Comparison of ENCODE assay signal across 14 cellular contexts in the genomic region with DNA sequence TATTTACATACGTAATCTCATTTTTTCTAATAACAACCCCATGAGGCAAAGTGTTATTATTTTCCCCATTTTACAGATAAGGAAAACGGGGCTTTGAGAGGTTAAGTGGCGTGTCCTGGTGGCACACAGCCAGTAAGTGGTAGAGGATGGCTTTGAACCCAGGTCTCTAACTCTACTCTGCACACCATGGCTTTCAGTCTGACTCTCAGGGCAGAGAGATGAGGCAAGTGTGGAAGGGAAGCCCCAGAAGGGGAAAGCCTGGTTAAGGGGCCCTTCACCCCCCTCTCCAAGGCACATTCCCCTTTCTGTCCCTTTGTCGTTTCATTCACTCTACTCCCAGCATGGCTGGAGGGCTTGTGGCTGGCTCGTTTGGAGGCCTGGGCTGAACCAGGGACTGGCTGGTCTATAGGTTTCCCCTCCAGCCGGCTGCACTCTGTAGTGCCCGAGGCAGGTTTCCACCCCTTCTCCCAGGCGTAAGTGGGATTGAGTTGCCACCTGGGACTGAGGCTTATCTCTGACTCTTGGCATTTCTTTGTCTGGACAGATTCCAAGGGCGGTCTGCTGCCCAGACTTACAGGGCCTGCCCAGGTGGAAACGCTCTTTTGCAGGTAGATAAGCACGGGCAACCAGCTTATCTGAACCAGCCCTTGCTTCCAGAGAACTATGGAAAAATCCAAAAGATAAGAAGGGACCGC. TPM values are rescaled to one million over a fixed set of nuclear protein-coding genes. Genes with fewer than 3 reads are reported as not detected.
DNase-seq lines count a peak whose midpoint lies in the region; ATAC-seq and TF ChIP-seq lines count a peak whose summit lies in the region.
"Had no signal": no experiment of that assay in that cellular context is flagged by ENCODE, and none has a peak within 500 bp of the region (broad histone marks: within the 10 kb centered on the region; RNA-seq: fewer than 3 reads in every experiment).

No MANE protein-coding gene starts in this region.

- H3K9me3 ChIP-seq in lower lobe of right lung: no peaks in the 10 kb centered on the region

- peaks cover 20% of the 10 kb centered on the region for H3K36me3 ChIP-seq in lower lobe of right lung

- TF ChIP-seq CTCF in lower lobe of right lung (IDR thresholded peaks at IDR 0.05) (no peak), type B pancreatic cell (conservative IDR thresholded peaks at IDR 0.05) (no peak)

- H3K9me3 Mint-ChIP-seq in activated naive CD4-positive, alpha-beta T cell treated with anti-CD3 and anti-CD28 coated beads, Interleukin-2, amount 50 U/mL, for 24 hours: no peaks in the 10 kb centered on the region
- no peaks in the 10 kb centered on the region for H3K9me3 Mint-ChIP-seq in activated naive CD4-positive, alpha-beta T cell treated with anti-CD3 and anti-CD28 coated beads, Interleukin-2, amount 10 ng/mL, durations not matched to agents 7 days and 5 days
- no peaks in the 10 kb centered on the region for H3K9me3 Mint-ChIP-seq in activated naive CD8-positive, alpha-beta T cell treated with anti-CD3 and anti-CD28 coated beads, Interleukin-2, amount 50 U/mL, for 24 hours
- H3K9me3 Mint-ChIP-seq in type B pancreatic cell: no peaks in the 10 kb centered on the region
- H3K9me3 Mint-ChIP-seq: activated T-helper 2 cell treated with anti-CD3 and anti-CD28 coated beads, Interferon-gamma antibody, Interleukin-2, Interleukin-4, amounts not matched to agents 10 μg/mL and 5 μg/mL and 100 μg/mL, durations not matched to agents 14 hours and 24 hours and 36 hours had no signal

- H3K27me3 Mint-ChIP-seq in activated naive CD4-positive, alpha-beta T cell treated with anti-CD3 and anti-CD28 coated beads, Interleukin-2, amount 50 U/mL, for 24 hours: no peaks in the 10 kb centered on the region
- H3K27me3 Mint-ChIP-seq in activated naive CD4-positive, alpha-beta T cell treated with anti-CD3 and anti-CD28 coated beads, Interleukin-2, amount 10 ng/mL, durations not matched to agents 7 days and 5 days: no peaks in the 10 kb centered on the region
- no peaks in the 10 kb centered on the region for H3K27me3 Mint-ChIP-seq in activated naive CD8-positive, alpha-beta T cell treated with anti-CD3 and anti-CD28 coated beads, Interleukin-2, amount 50 U/mL, for 24 hours
- no peaks in the 10 kb centered on the region for H3K27me3 Mint-ChIP-seq in type B pancreatic cell

- peaks cover 48% of the 10 kb centered on the region for H3K4me1 ChIP-seq in lower lobe of right lung

- H3K27ac ChIP-seq in lower lobe of right lung: peak overlapping the region; percentile 58

- no peaks in the 10 kb centered on the region for H3K36me3 Mint-ChIP-seq in activated naive CD4-positive, alpha-beta T cell treated with anti-CD3 and anti-CD28 coated beads, Interleukin-2, amount 50 U/mL, for 24 hours
- H3K36me3 Mint-ChIP-seq in activated naive CD4-positive, alpha-beta T cell treated with anti-CD3 and anti-CD28 coated beads, Interleukin-2, amount 10 ng/mL, durations not matched to agents 7 days and 5 days: peaks cover 15% of the 10 kb centered on the region
- peaks cover 2% of the 10 kb centered on the region for H3K36me3 Mint-ChIP-seq in activated naive CD8-positive, alpha-beta T cell treated with anti-CD3 and anti-CD28 coated beads, Interleukin-2, amount 50 U/mL, for 24 hours (ENCODE audit: low read depth)
- peaks cover 3% of the 10 kb centered on the region for H3K36me3 Mint-ChIP-seq in type B pancreatic cell

- H3K4me1 Mint-ChIP-seq in activated naive CD4-positive, alpha-beta T cell treated with anti-CD3 and anti-CD28 coated beads, Interleukin-2, amount 50 U/mL, for 24 hours: peaks cover 19% of the 10 kb centered on the region
- H3K4me1 Mint-ChIP-seq in activated naive CD4-positive, alpha-beta T cell treated with anti-CD3 and anti-CD28 coated beads, Interleukin-2, amount 10 ng/mL, durations not matched to agents 7 days and 5 days: peaks cover 40% of the 10 kb centered on the region
- H3K4me1 Mint-ChIP-seq in activated naive CD8-positive, alpha-beta T cell treated with anti-CD3 and anti-CD28 coated beads, Interleukin-2, amount 50 U/mL, for 24 hours: peaks cover 39% of the 10 kb centered on the region
- H3K4me1 Mint-ChIP-seq in type B pancreatic cell (ENCODE audit: unreplicated experiment): peaks cover 3% of the 10 kb centered on the region

- H3K27me3 ChIP-seq in lower lobe of right lung (ENCODE audit: low read depth): no peaks in the 10 kb centered on the region

- ATAC-seq in activated naive CD8-positive, alpha-beta T cell treated with anti-CD3 and anti-CD28 coated beads, Interleukin-2, amount 50 U/mL, for 24 hours: peak; percentile 11
- peak; percentile 81 to 86 for ATAC-seq in lower lobe of right lung
- ATAC-seq in HG03159 (IDR thresholded peaks at IDR 0.05; ENCODE audit: unreplicated experiment): no peak

- CTCF ChIA-PET in activated naive CD4-positive, alpha-beta T cell treated with anti-CD3 and anti-CD28 coated beads, Interleukin-2, amount 10 ng/mL, durations not matched to agents 7 days and 5 days (lab: Charles Lee): interaction anchor here (3.8 kb wide), 1 partner anchor 11 kb away, joined by 17 read pairs; the partner anchor contains the start of gene SEMA4B

- no peak for DNase-seq in activated naive CD4-positive, alpha-beta T cell treated with anti-CD3 and anti-CD28 coated beads, Interleukin-2, amount 10 ng/mL, durations not matched to agents 7 days and 5 days
- no peak for DNase-seq in activated naive CD8-positive, alpha-beta T cell treated with anti-CD3 and anti-CD28 coated beads, Interleukin-2, amount 50 U/mL, for 24 hours
- no peak for DNase-seq in lower lobe of right lung
- DNase-seq in type B pancreatic cell (ENCODE audit: extremely low spot score, unreplicated experiment): no peak
- DNase-seq in UCSD-AML1 (lab: John Stamatoyannopoulos, UW; ENCODE audit: unreplicated experiment): no peak
- DNase-seq in activated CD8-positive, alpha-beta memory T cell treated with anti-CD3 and anti-CD28 coated beads, Interleukin-2, amount 50 U/mL, for 4 hours: no peak
- DNase-seq: AML-193; effector memory CD4-positive, alpha-beta T cell; NCI-H2227 treated with DMSO at 0.1 percent for 48 hours; stimulated activated naive CD4-positive, alpha-beta T cell; T-helper 1 cell had no signal

- H3K4me3 Mint-ChIP-seq in activated naive CD4-positive, alpha-beta T cell treated with anti-CD3 and anti-CD28 coated beads, Interleukin-2, amount 50 U/mL, for 24 hours: no peak overlapping the region
- H3K4me3 Mint-ChIP-seq in activated naive CD4-positive, alpha-beta T cell treated with anti-CD3 and anti-CD28 coated beads, Interleukin-2, amount 10 ng/mL, durations not matched to agents 7 days and 5 days: no peak overlapping the region
- no peak overlapping the region for H3K4me3 Mint-ChIP-seq in activated naive CD8-positive, alpha-beta T cell treated with anti-CD3 and anti-CD28 coated beads, Interleukin-2, amount 50 U/mL, for 24 hours
- H3K4me3 Mint-ChIP-seq in type B pancreatic cell: no peak overlapping the region

- intact Hi-C loops in lower lobe of right lung (cut with DNase I): no loop called here

- no peak overlapping the region for H3K4me3 ChIP-seq in lower lobe of right lung

- peak overlapping the region; percentile 41 for H3K27ac Mint-ChIP-seq in activated naive CD4-positive, alpha-beta T cell treated with anti-CD3 and anti-CD28 coated beads, Interleukin-2, amount 50 U/mL, for 24 hours
- H3K27ac Mint-ChIP-seq in activated naive CD4-positive, alpha-beta T cell treated with anti-CD3 and anti-CD28 coated beads, Interleukin-2, amount 10 ng/mL, durations not matched to agents 7 days and 5 days: no peak overlapping the region
- peak overlapping the region; percentile 65 for H3K27ac Mint-ChIP-seq in activated naive CD8-positive, alpha-beta T cell treated with anti-CD3 and anti-CD28 coated beads, Interleukin-2, amount 50 U/mL, for 24 hours
- H3K27ac Mint-ChIP-seq in type B pancreatic cell: peak overlapping the region; percentile 24
- H3K27ac Mint-ChIP-seq: activated T-helper 2 cell treated with anti-CD3 and anti-CD28 coated beads, Interferon-gamma antibody, Interleukin-2, Interleukin-4, amounts not matched to agents 10 μg/mL and 5 μg/mL and 100 μg/mL, durations not matched to agents 14 hours and 24 hours and 36 hours had no signal

RNA-seq across cellular contexts. Expression of gene SEMA4B, which starts 12.1 kb away (rescaled TPM):
- total RNA-seq in lower lobe of right lung (48.1 TPM), type B pancreatic cell (ENCODE audit: low replicate concordance) (28.0 and 28.9 TPM in 2 replicates)

RNA-seq across cellular contexts. Expression of gene CIB1, which starts 20.5 kb away (rescaled TPM):
- total RNA-seq in lower lobe of right lung (80.8 TPM), type B pancreatic cell (ENCODE audit: low replicate concordance) (31.6 and 36.8 TPM in 2 replicates)

RNA-seq across cellular contexts. Expression of gene GDPGP1, which starts 20.7 kb away (rescaled TPM):
- total RNA-seq in lower lobe of right lung (13.1 TPM), type B pancreatic cell (ENCODE audit: low replicate concordance) (6.1 and 9.6 TPM in 2 replicates)

RNA-seq across cellular contexts. Expression of gene TTLL13, which starts 36.1 kb away (rescaled TPM):
- total RNA-seq in lower lobe of right lung: not detected
- total RNA-seq in type B pancreatic cell (ENCODE audit: low replicate concordance): 0.58 TPM in 1 of 2 replicates, not detected in the other

RNA-seq across cellular contexts. Expression of gene NGRN, which starts 52.2 kb away (rescaled TPM):
- total RNA-seq in lower lobe of right lung: 73.4 TPM
- total RNA-seq in type B pancreatic cell (ENCODE audit: low replicate concordance): 79.2 and 103 TPM in 2 replicates
